ENCODE assay signal across 8 cellular contexts in the genomic region with DNA sequence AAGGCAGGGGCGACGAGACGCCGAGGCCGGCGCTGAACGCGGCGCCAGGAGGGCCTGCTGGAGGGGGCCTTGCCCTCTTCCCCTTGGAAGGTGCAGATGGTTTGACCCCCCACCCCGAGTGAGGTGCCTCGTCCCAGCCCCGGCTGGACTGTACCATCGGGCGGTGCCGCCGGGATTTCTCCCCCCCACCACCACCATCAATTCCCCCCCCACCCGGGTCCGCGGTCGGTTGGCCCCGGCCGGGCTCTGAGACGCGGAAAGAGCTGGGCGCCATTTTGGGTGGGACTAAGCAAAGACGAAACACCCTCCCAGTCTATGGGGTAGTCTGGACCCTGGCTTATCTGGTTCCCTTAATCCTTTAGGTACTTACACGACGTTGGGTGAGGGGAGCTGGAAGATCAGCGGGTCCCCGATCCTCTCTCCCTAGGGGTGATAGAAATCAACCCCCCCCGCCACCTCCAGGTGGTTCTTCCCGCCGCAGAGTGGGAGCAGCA. TPM values are rescaled to one million over a fixed set of nuclear protein-coding genes. Genes with fewer than 3 reads are reported as not detected.
DNase-seq lines count a peak whose midpoint lies in the region; ATAC-seq and TF ChIP-seq lines count a peak whose summit lies in the region.

A gene with protein sequence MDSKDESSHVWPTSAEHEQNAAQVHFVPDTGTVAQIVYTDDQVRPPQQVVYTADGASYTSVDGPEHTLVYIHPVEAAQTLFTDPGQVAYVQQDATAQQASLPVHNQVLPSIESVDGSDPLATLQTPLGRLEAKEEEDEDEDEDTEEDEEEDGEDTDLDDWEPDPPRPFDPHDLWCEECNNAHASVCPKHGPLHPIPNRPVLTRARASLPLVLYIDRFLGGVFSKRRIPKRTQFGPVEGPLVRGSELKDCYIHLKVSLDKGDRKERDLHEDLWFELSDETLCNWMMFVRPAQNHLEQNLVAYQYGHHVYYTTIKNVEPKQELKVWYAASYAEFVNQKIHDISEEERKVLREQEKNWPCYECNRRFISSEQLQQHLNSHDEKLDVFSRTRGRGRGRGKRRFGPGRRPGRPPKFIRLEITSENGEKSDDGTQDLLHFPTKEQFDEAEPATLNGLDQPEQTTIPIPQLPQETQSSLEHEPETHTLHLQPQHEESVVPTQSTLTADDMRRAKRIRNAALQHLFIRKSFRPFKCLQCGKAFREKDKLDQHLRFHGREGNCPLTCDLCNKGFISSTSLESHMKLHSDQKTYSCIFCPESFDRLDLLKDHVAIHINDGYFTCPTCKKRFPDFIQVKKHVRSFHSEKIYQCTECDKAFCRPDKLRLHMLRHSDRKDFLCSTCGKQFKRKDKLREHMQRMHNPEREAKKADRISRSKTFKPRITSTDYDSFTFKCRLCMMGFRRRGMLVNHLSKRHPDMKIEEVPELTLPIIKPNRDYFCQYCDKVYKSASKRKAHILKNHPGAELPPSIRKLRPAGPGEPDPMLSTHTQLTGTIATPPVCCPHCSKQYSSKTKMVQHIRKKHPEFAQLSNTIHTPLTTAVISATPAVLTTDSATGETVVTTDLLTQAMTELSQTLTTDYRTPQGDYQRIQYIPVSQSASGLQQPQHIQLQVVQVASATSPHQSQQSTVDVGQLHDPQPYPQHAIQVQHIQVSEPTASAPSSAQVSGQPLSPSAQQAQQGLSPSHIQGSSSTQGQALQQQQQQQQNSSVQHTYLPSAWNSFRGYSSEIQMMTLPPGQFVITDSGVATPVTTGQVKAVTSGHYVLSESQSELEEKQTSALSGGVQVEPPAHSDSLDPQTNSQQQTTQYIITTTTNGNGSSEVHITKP (minus strand): TSS at position 484 of the 494 bp plus-strand sequence. CDS start 41,871 bp downstream, outside the sequence.

- H3K27me3 ChIP-seq in DOHH2 (ENCODE audit: control insufficient read depth, low read length), result no peaks in the 10 kb centered on the region
- H3K27me3 ChIP-seq in foreskin keratinocyte, result no peaks in the 10 kb centered on the region
- H3K27me3 ChIP-seq in neural progenitor cell, result no peaks in the 10 kb centered on the region
- no peaks in the 10 kb centered on the region for H3K27me3 ChIP-seq in subcutaneous abdominal adipose tissue (ENCODE audit: control insufficient read depth in 5 of 5, insufficient read depth in 4 of 5, low read length in 5 of 5)

- H3K9me3 Mint-ChIP-seq in neural progenitor cell, result peaks cover 7% of the 10 kb centered on the region

- peak within 1 kb of the TSS; percentile 100 for H3K27ac Mint-ChIP-seq in neural progenitor cell

- peak within 1 kb of the TSS; percentile 88 for H3K9ac ChIP-seq in neural progenitor cell
- peak within 1 kb of the TSS; percentile 73 to 95 (median 86) for H3K9ac ChIP-seq in subcutaneous abdominal adipose tissue (ENCODE audit: low read length in 5 of 5)

- no peaks in the 10 kb centered on the region for H4K20me1 ChIP-seq in DOHH2 (ENCODE audit: control insufficient read depth, insufficient read depth, low read depth, low read length)
- H4K20me1 ChIP-seq in neural progenitor cell (ENCODE audit: low read depth), result no peaks in the 10 kb centered on the region

- peaks cover 23% of the 10 kb centered on the region for H3F3A ChIP-seq in DOHH2 (ENCODE audit: control insufficient read depth, insufficient read depth)
- peaks cover 32% of the 10 kb centered on the region for H3F3A ChIP-seq in neural progenitor cell (ENCODE audit: low read depth)

- H3K27me3 Mint-ChIP-seq in neural progenitor cell (ENCODE audit: insufficient read depth, low read depth), result peaks cover 6% of the 10 kb centered on the region

- peak within 1 kb of the TSS; percentile 45 for H2AFZ ChIP-seq in neural progenitor cell (replicated peaks)

- ATAC-seq in GM21737 (IDR thresholded peaks at IDR 0.05; ENCODE audit: unreplicated experiment) (peak; percentile 39), foreskin keratinocyte (peak; percentile 70)

- peaks cover 9% of the 10 kb centered on the region for H3K36me3 Mint-ChIP-seq in neural progenitor cell

- H3K36me3 ChIP-seq in DOHH2 (ENCODE audit: control insufficient read depth, low read length) (peaks cover 20% of the 10 kb centered on the region), KOPT-K1 (ENCODE audit: insufficient read depth, low read length) (0 out of 2 replicates have a peak, but pooled peaks cover under 1% of the 10 kb centered on the region), neural progenitor cell (no peaks in the 10 kb centered on the region), subcutaneous abdominal adipose tissue (ENCODE audit: control insufficient read depth in 5 of 5, insufficient read depth in 5 of 5, low read length in 5 of 5) (no peaks in the 10 kb centered on the region)

- peak within 1 kb of the TSS; percentile 99 for H3K4me3 Mint-ChIP-seq in neural progenitor cell

- peaks cover 13% of the 10 kb centered on the region for H3K4me1 Mint-ChIP-seq in neural progenitor cell

- peak within 1 kb of the TSS; percentile 95 for H3K27ac ChIP-seq in DOHH2 (ENCODE audit: low read depth, low read length)
- H3K27ac ChIP-seq in KOPT-K1 (ENCODE audit: low read depth, low read length, poor library complexity, severe bottlenecking), result peak within 1 kb of the TSS; percentile 91
- H3K27ac ChIP-seq in foreskin keratinocyte, result peak within 1 kb of the TSS; percentile 99
- H3K27ac ChIP-seq in neural progenitor cell, result peak within 1 kb of the TSS; percentile 99
- peak within 1 kb of the TSS; percentile 95 for H3K27ac ChIP-seq in subcutaneous abdominal adipose tissue (ENCODE audit: low read depth, low read length)

- H3K79me2 ChIP-seq in DOHH2 (ENCODE audit: control insufficient read depth, low read length), result peaks cover 45% of the 10 kb centered on the region
- peaks cover 45% of the 10 kb centered on the region for H3K79me2 ChIP-seq in neural progenitor cell (ENCODE audit: low read depth)

- H3K9me2 ChIP-seq in DOHH2 (replicated peaks; ENCODE audit: control insufficient read depth, low read length), result no peaks in the 10 kb centered on the region

- DNase-seq in SHP77 treated with DMSO at 0.1 percent for 48 hours (lab: John Stamatoyannopoulos, UW) (peak; percentile 92), activated gamma-delta T cell (lab: John Stamatoyannopoulos, UW) (peak; percentile 86), foreskin keratinocyte (peak; percentile 80 to 89), neural progenitor cell (ENCODE audit: low spot score) (peak; percentile 94)

- H3K4me1 ChIP-seq in DOHH2 (ENCODE audit: control insufficient read depth, low read length) (peaks cover 63% of the 10 kb centered on the region), foreskin keratinocyte (peaks cover 7% of the 10 kb centered on the region), neural progenitor cell (peaks cover 6% of the 10 kb centered on the region), subcutaneous abdominal adipose tissue (ENCODE audit: control insufficient read depth in 5 of 5, insufficient read depth in 5 of 5, low read length in 5 of 5) (peaks cover 0 to 24% (median 23%) of the 10 kb centered on the region in 5 donors)

- H3K4me2 ChIP-seq in DOHH2 (ENCODE audit: low read length) (peak within 1 kb of the TSS; percentile 89), neural progenitor cell (peak within 1 kb of the TSS; percentile 76)

- peak within 1 kb of the TSS; percentile 93 for H3K4me3 ChIP-seq in DOHH2 (ENCODE audit: low read length)
- peak within 1 kb of the TSS; percentile 90 for H3K4me3 ChIP-seq in neural progenitor cell
- peak within 1 kb of the TSS; percentile 69 to 89 (median 88) for H3K4me3 ChIP-seq in subcutaneous abdominal adipose tissue (ENCODE audit: low read depth in 1 of 5, low read length in 5 of 5)

- H3K9me3 ChIP-seq in DOHH2 (ENCODE audit: control insufficient read depth, insufficient read depth, low read length) (no peaks in the 10 kb centered on the region), KOPT-K1 (ENCODE audit: insufficient read depth, low read length, poor library complexity, severe bottlenecking) (no peaks in the 10 kb centered on the region), neural progenitor cell (ENCODE audit: low read depth) (no peaks in the 10 kb centered on the region), subcutaneous abdominal adipose tissue (ENCODE audit: control insufficient read depth in 5 of 5, low read length in 5 of 5) (no peaks in the 10 kb centered on the region)

- TF ChIP-seq CTCF in DOHH2 (IDR thresholded peaks at IDR 0.05; ENCODE audit: low read depth, low read length, poor library complexity, severe bottlenecking) (no peak), foreskin keratinocyte (conservative IDR thresholded peaks at IDR 0.05) (no peak), neural progenitor cell (IDR thresholded peaks at IDR 0.05) (no peak)

RNA-seq across cellular contexts. Expression of the gene that starts here (rescaled TPM):
- total RNA-seq in foreskin keratinocyte (6.1 and 6.5 TPM in 2 replicates), neural progenitor cell (ENCODE audit: low replicate concordance) (14.2 and 16.3 TPM in 2 replicates)
- 1.2 and 1.5 TPM in 2 replicates for polyA plus RNA-seq in foreskin keratinocyte

Comparison
In these comparisons a context has a peak if more than half of its experiments do, and no peak if none do; other contexts are left out.
1. Peak in every context shown above with its lines: DNase-seq, ATAC-seq, H3K4me3 ChIP-seq and H3K27ac ChIP-seq.